13 cellular contexts compared by ENCODE assay signal in genomic region chr6:134258849-134259306, GRCh38. TPM values are rescaled to one million over a fixed set of nuclear protein-coding genes. Genes with fewer than 3 reads are reported as not detected.
DNase-seq lines count a peak whose midpoint lies in the region; ATAC-seq and TF ChIP-seq lines count a peak whose summit lies in the region.
"Had no signal": no experiment of that assay in that cellular context is flagged by ENCODE, and none has a peak within 500 bp of the region (broad histone marks: within the 10 kb centered on the region; RNA-seq: fewer than 3 reads in every experiment).

No MANE protein-coding gene starts in this region.

- H3K27me3 ChIP-seq in body of pancreas (no peaks in the 10 kb centered on the region), right lobe of liver (no peaks in the 10 kb centered on the region), mammary epithelial cell (ENCODE audit: insufficient read depth, low read length) (no peaks in the 10 kb centered on the region)
- H3K27me3 ChIP-seq: BE2C had no signal

- TF ChIP-seq POLR2A in body of pancreas (IDR thresholded peaks at IDR 0.05) = no peak
- TF ChIP-seq POLR2A in right lobe of liver (IDR thresholded peaks at IDR 0.05) = no peak

- H3K4me3 ChIP-seq in body of pancreas = no peak overlapping the region
- H3K4me3 ChIP-seq in right lobe of liver = no peak overlapping the region
- no peak overlapping the region for H3K4me3 ChIP-seq in mammary epithelial cell (replicated peaks in 1 of 3; ENCODE audit: insufficient read depth in 1 of 3, low read depth in 2 of 3, low read length in 3 of 3)

- in situ Hi-C loops in mammary epithelial cell (cut with MboI; ENCODE audit: low sequenced_read_pairs in 2 of 2) = no loop called here

- no peak overlapping the region for H3K9ac ChIP-seq in mammary epithelial cell (ENCODE audit: insufficient read depth, low read length)

- no peak overlapping the region for H3K4me2 ChIP-seq in mammary epithelial cell (ENCODE audit: insufficient read depth, low read depth, low read length)

- no peaks in the 10 kb centered on the region for H3K9me3 ChIP-seq in body of pancreas
- no peaks in the 10 kb centered on the region for H3K9me3 ChIP-seq in right lobe of liver
- H3K9me3 ChIP-seq in mammary epithelial cell (replicated peaks; ENCODE audit: insufficient read depth, low read length) = no peaks in the 10 kb centered on the region
- H3K9me3 ChIP-seq: BE2C had no signal

- intact Hi-C loops in body of pancreas (cut with DNase I) = no loop called here
- intact Hi-C loops in right lobe of liver (cut with DNase I) = no loop called here
- intact Hi-C loops in mammary epithelial cell (cut with micrococcal nuclease) = no loop called here

- H3K79me2 ChIP-seq in mammary epithelial cell (ENCODE audit: insufficient read depth, low read length) = no peaks in the 10 kb centered on the region

- H3K36me3 ChIP-seq in body of pancreas (replicated peaks in 1 of 2; ENCODE audit: insufficient read depth in 1 of 2, low read depth in 2 of 2) (no peaks in the 10 kb centered on the region), right lobe of liver (no peaks in the 10 kb centered on the region), mammary epithelial cell (ENCODE audit: insufficient read depth, low read length) (peaks cover 3% of the 10 kb centered on the region)
- H3K36me3 ChIP-seq: BE2C had no signal

- TF ChIP-seq CTCF in body of pancreas (IDR thresholded peaks at IDR 0.05) = no peak
- no peak for TF ChIP-seq CTCF in right lobe of liver (IDR thresholded peaks at IDR 0.05)
- TF ChIP-seq CTCF in mammary epithelial cell (conservative IDR thresholded peaks at IDR 0.05 in 1 of 2, IDR thresholded peaks at IDR 0.05 in 1 of 2; ENCODE audit: extremely low read depth in 1 of 2, insufficient read depth in 1 of 2, low read depth in 1 of 2, low read length in 2 of 2) = no peak

- H3K4me1 ChIP-seq in body of pancreas (peaks cover 47% of the 10 kb centered on the region), right lobe of liver (peaks cover 0 to 22% (median 10%) of the 10 kb centered on the region in 4 donors), mammary epithelial cell (ENCODE audit: insufficient read depth, low read length) (no peaks in the 10 kb centered on the region)
- H3K4me1 ChIP-seq: BE2C had no signal

- ATAC-seq in body of pancreas (peak; percentile 90), right lobe of liver (peak; percentile 53 to 72 (median 63))

- peak overlapping the region in 3 of 4 donors; percentile 64 to 79 (median 66) for H3K27ac ChIP-seq in body of pancreas
- peak overlapping the region in 2 of 3 donors; percentile 2 to 34 for H3K27ac ChIP-seq in right lobe of liver
- H3K27ac ChIP-seq in mammary epithelial cell (ENCODE audit: insufficient read depth, low read depth, low read length) = no peak overlapping the region

- dilution Hi-C loops in mammary epithelial cell (cut with HindIII; ENCODE audit: low sequenced_read_pairs) = no loop called here

- 30 to 46% methylated on average over 3 of the region's 3 CpGs for WGBS in body of pancreas, 2 donors
- WGBS in right lobe of liver (ENCODE audit: insufficient coverage, low coverage, low lambda C conversion rate, missing lambda C conversion rate) = 45% methylated on average over 3 of the region's 3 CpGs
- 69% methylated on average over 3 of the region's 3 CpGs for WGBS in mammary epithelial cell (ENCODE audit: low coverage, missing lambda C conversion rate)

- no TSS peak for BruUV-seq in mammary epithelial cell (replicated peaks; lab: Mats Ljungman, UMichigan)

- DNase-seq in body of pancreas (peak in 2 of 4 donors; percentile 20 to 50), right lobe of liver (no peak), renal cortical epithelial cell (ENCODE audit: low read depth) (peak; percentile 18), mammary epithelial cell (no peak), activated gamma-delta T cell (lab: John Stamatoyannopoulos, UW) (no peak), NCI-H69 (lab: John Stamatoyannopoulos, UW) (no peak)
- DNase-seq: ACHN; BE2C; C1 segment of cervical spinal cord; CD4-positive, CD25-positive, alpha-beta regulatory T cell; CD8-positive, alpha-beta memory T cell; COR-L47; H9 had no signal

- CTCF ChIA-PET in mammary epithelial cell (lab: Charles Lee; ENCODE audit: low non-redundant PET) = no interaction called here

- no peaks in the 10 kb centered on the region for H4K20me1 ChIP-seq in mammary epithelial cell (ENCODE audit: insufficient read depth, low read length)

- no peak overlapping the region for H2AFZ ChIP-seq in mammary epithelial cell (ENCODE audit: low read depth, low read length)

RNA-seq across cellular contexts. Expression of gene SGK1, which starts 59.0 kb away (rescaled TPM):
- total RNA-seq in body of pancreas (100 to 1,000 TPM in 1 of 2 donors, 10 to 100 TPM in 1; 51.1 to 238 TPM), right lobe of liver (100 to 1,000 TPM in 1 of 6 experiments, 10 to 100 TPM in 5; 15.9 to 149 (median 43.0) TPM), renal cortical epithelial cell (77.6 and 560 TPM in 2 replicates), mammary epithelial cell (100 to 1,000 TPM in 1 of 2 donors, 10 to 100 TPM in 1; 84.5 to 755 TPM)
- polyA plus RNA-seq in mammary epithelial cell = 130 TPM
- 255 TPM for polyA minus RNA-seq in mammary epithelial cell
